ENCODE assay signal across 1 cellular context in genomic region chrX:13387656-13388421, GRCh38.
TF ChIP-seq lines count a peak whose summit lies in the region.

No MANE protein-coding gene starts in this region.

TF ChIP-seq in HepG2, 621 proteins besides CTCF, POLR2A, EP300 and RAD21 (continued from another document):
- no peak for TF ChIP-seq ZNF749 (CRISPR knock-in tag; IDR thresholded peaks at IDR 0.05; ENCODE audit: borderline replicate concordance)
